In the genomic region with DNA sequence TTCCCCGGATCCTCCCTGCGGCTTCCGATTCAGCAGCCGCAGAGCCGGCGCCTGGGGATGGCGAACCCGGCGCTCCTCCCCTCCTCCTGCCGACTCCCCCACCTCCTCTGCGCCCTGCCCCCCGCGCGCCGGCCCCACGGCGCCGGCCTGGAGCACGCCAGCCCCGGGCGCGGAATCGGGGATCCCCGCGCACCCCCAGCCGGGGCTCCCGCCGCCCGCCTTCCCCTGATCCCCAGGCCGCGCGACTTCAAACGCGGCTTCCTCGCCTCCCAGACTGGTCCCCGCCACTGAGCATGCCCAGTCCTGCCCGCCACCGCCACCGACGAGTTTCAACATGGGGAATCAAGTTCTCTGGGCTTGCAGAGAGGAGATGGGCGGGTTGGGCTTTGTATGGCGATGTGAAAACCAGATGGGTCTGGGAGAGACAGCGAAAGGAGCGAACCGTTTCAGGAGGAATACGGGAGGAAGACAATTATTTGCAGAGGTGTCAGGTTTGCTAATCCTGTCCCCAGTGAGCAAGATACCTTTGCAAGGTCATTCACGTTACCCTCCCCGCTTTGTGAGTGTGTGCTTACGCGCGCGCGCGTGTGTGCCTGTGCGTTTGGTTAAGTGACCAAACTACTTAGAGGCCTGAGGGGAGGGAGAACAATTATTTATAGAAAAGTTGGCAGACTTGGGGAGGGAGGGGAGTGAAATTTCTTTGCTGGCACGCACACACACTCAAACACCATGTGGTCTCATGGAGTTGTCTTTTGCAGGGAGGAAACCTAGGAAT, we compare ENCODE assay signal across 8 cellular contexts. TPM values are rescaled to one million over a fixed set of nuclear protein-coding genes. Genes with fewer than 3 reads are reported as not detected.
DNase-seq lines count a peak whose midpoint lies in the region; ATAC-seq, FAIRE-seq and TF ChIP-seq lines count a peak whose summit lies in the region.

A gene (minus strand): TSS at position 276 of the 775 bp plus-strand sequence. CDS start 351 bp downstream, outside the sequence.

- H3K4me2 ChIP-seq in OCI-LY1 (ENCODE audit: low read length), result peak within 1 kb of the TSS; percentile 75

- no peaks in the 10 kb centered on the region for H3F3A ChIP-seq in OCI-LY1 (ENCODE audit: insufficient read depth, low read length)

- H3K27ac Mint-ChIP-seq in activated T-cell treated with anti-CD3 and anti-CD28 coated beads, Interleukin-2, amount 50 U/mL, for 24 hours, result peak within 1 kb of the TSS; percentile 66

- H3K27me3 ChIP-seq in OCI-LY1 (ENCODE audit: insufficient read depth, low read length) (no peaks in the 10 kb centered on the region), esophagus (ENCODE audit: control insufficient read depth in 1 of 2, insufficient read depth in 2 of 2, low read length in 2 of 2) (no peaks in the 10 kb centered on the region), muscle layer of colon (ENCODE audit: control insufficient read depth in 1 of 2, insufficient read depth in 2 of 2, low read length in 2 of 2) (no peaks in the 10 kb centered on the region)

- H3K36me3 Mint-ChIP-seq in activated T-cell treated with anti-CD3 and anti-CD28 coated beads, Interleukin-2, amount 50 U/mL, for 24 hours (ENCODE audit: low read depth), result no peaks in the 10 kb centered on the region

- DNase-seq in DMS 273 (lab: John Stamatoyannopoulos, UW; ENCODE audit: unreplicated experiment), result peak; percentile 89
- DNase-seq in HTR-8/SVneo (ENCODE audit: insufficient read length, low spot score), result peak; percentile 78
- peak; percentile 84 for DNase-seq in activated T-cell treated with anti-CD3 and anti-CD28 coated beads, Interleukin-2, amount 50 U/mL, for 24 hours
- DNase-seq in stimulated activated CD8-positive, alpha-beta memory T cell treated with anti-CD3 and anti-CD28 coated beads, Interleukin-7, amount 100 ng/mL, for 48 hours (ENCODE audit: extremely low read depth in 1 of 2, low read depth in 1 of 2), result peak; percentile 47 to 67

- peaks cover 38% of the 10 kb centered on the region for H3K27me3 Mint-ChIP-seq in activated T-cell treated with anti-CD3 and anti-CD28 coated beads, Interleukin-2, amount 50 U/mL, for 24 hours

- peaks cover 23% of the 10 kb centered on the region for H3K79me2 ChIP-seq in OCI-LY1 (ENCODE audit: insufficient read depth, low read length)

- no peaks in the 10 kb centered on the region for H3K9me3 Mint-ChIP-seq in activated T-cell treated with anti-CD3 and anti-CD28 coated beads, Interleukin-2, amount 50 U/mL, for 24 hours

- peak within 1 kb of the TSS; percentile 79 for H3K27ac ChIP-seq in OCI-LY1 (ENCODE audit: low read depth, low read length, poor library complexity, severe bottlenecking)
- peak within 1 kb of the TSS; percentile 90 to 91 for H3K27ac ChIP-seq in esophagus (ENCODE audit: low read depth in 2 of 2, low read length in 1 of 2)
- H3K27ac ChIP-seq in muscle layer of colon (ENCODE audit: low read depth, low read length), result peak within 1 kb of the TSS; percentile 82

- no peaks in the 10 kb centered on the region for H3K9me3 ChIP-seq in OCI-LY1 (ENCODE audit: low read length)
- no peaks in the 10 kb centered on the region for H3K9me3 ChIP-seq in esophagus (ENCODE audit: control insufficient read depth in 2 of 2, insufficient read depth in 1 of 2, low read depth in 1 of 2, low read length in 1 of 2)
- no peaks in the 10 kb centered on the region for H3K9me3 ChIP-seq in muscle layer of colon (ENCODE audit: low read length)

- no peaks in the 10 kb centered on the region for H3K9me2 ChIP-seq in OCI-LY1 (ENCODE audit: low read depth, low read length)

- H2AFZ ChIP-seq in OCI-LY1 (ENCODE audit: low read length), result peak within 1 kb of the TSS; percentile 70; the same call in 1 of the 2 replicates

- H3K36me3 ChIP-seq in OCI-LY1 (ENCODE audit: insufficient read depth, low read length), result no peaks in the 10 kb centered on the region
- no peaks in the 10 kb centered on the region for H3K36me3 ChIP-seq in esophagus (ENCODE audit: control insufficient read depth in 2 of 2, insufficient read depth in 2 of 2, low read length in 1 of 2)
- no peaks in the 10 kb centered on the region for H3K36me3 ChIP-seq in muscle layer of colon (ENCODE audit: insufficient read depth, low read length)

- H3K9ac ChIP-seq in OCI-LY1 (ENCODE audit: low read length) (peak within 1 kb of the TSS; percentile 69), muscle layer of colon (ENCODE audit: low read length) (no peak within 1 kb of the TSS)

- WGBS in esophagus, 2 donors, result 0 to 1% methylated on average over 54 to 56 of the region's 56 CpGs

- peaks cover 34% of the 10 kb centered on the region for H3K4me1 ChIP-seq in OCI-LY1 (ENCODE audit: insufficient read depth, low read length, severe bottlenecking)
- H3K4me1 ChIP-seq in esophagus (ENCODE audit: control insufficient read depth in 2 of 2, insufficient read depth in 2 of 2, low read length in 1 of 2), result no peaks in the 10 kb centered on the region
- peaks cover 13% of the 10 kb centered on the region for H3K4me1 ChIP-seq in muscle layer of colon (ENCODE audit: insufficient read depth, low read length)

- no peak for TF ChIP-seq CTCF in OCI-LY1 (IDR thresholded peaks at IDR 0.05; ENCODE audit: low read length)

- H3K4me1 Mint-ChIP-seq in activated T-cell treated with anti-CD3 and anti-CD28 coated beads, Interleukin-2, amount 50 U/mL, for 24 hours (ENCODE audit: low read depth), result peaks cover 6% of the 10 kb centered on the region

- FAIRE-seq in HTR-8/SVneo (lab: Jason Lieb, UNC), result peak; percentile 49

- ATAC-seq in GM21367 (IDR thresholded peaks at IDR 0.05; ENCODE audit: unreplicated experiment), result peak; percentile 25

- no peak within 1 kb of the TSS for H3K4me3 Mint-ChIP-seq in activated T-cell treated with anti-CD3 and anti-CD28 coated beads, Interleukin-2, amount 50 U/mL, for 24 hours

- H3K4me3 ChIP-seq in OCI-LY1 (ENCODE audit: low read depth, low read length, poor library complexity, severe bottlenecking), result peak within 1 kb of the TSS; percentile 77
- peak within 1 kb of the TSS; percentile 72 to 92 for H3K4me3 ChIP-seq in esophagus (ENCODE audit: low read depth in 1 of 2, low read length in 2 of 2)
- peak within 1 kb of the TSS; percentile 65 to 75 for H3K4me3 ChIP-seq in muscle layer of colon (ENCODE audit: low read depth in 1 of 2, low read length in 2 of 2)

- no peaks in the 10 kb centered on the region for H4K20me1 ChIP-seq in OCI-LY1 (ENCODE audit: insufficient read depth, low read length)

RNA-seq across cellular contexts. Expression of the gene that starts here (rescaled TPM):
- polyA plus RNA-seq in esophagus, result 1 to 10 TPM; 1.5 to 2.6 TPM

Comparison
In these comparisons a context has a peak if more than half of its experiments do, and no peak if none do; other contexts are left out.
1. Peak in every context shown above with its lines: DNase-seq, ATAC-seq, H3K4me3 ChIP-seq and H3K27ac ChIP-seq.